Comparison of ENCODE assay signal across 9 cellular contexts in genomic region chr4:102623622-102624021, GRCh38.
A peak's percentile ranks its signal among the peaks of the same experiment; 100 is the strongest.
DNase-seq lines count a peak whose midpoint lies in the region; ATAC-seq and TF ChIP-seq lines count a peak whose summit lies in the region.
"Had no signal": no experiment of that assay in that cellular context is flagged by ENCODE, and none has a peak within 500 bp of the region (broad histone marks: within the 10 kb centered on the region; RNA-seq: fewer than 3 reads in every experiment).

No MANE protein-coding gene starts in this region.

- CTCF ChIA-PET in HEK293 (lab: Yijun Ruan, JAX), result interaction anchor here (1.5 kb wide), 1 partner anchor 387 kb away, joined by 5 read pairs; no protein-coding TSS in a partner anchor
- CTCF ChIA-PET in activated naive CD4-positive, alpha-beta T cell treated with anti-CD3 and anti-CD28 coated beads for 36 hours (lab: Charles Lee), result interaction anchor here (1.2 to 2.6 kb wide), 5 partner anchors 10 to 193 kb away, joined by 3 to 9 read pairs (median 4); no protein-coding TSS in a partner anchor

- no peaks in the 10 kb centered on the region for H3K27me3 Mint-ChIP-seq in activated naive CD4-positive, alpha-beta T cell treated with anti-CD3 and anti-CD28 coated beads for 36 hours (ENCODE audit: low read depth)

- no peak overlapping the region for H3K27ac ChIP-seq in HEK293 (ENCODE audit: extremely low read depth, low read depth, low read length)

- H3K4me3 Mint-ChIP-seq in activated naive CD4-positive, alpha-beta T cell treated with anti-CD3 and anti-CD28 coated beads for 36 hours, result no peak overlapping the region

- intact Hi-C loops in activated naive CD4-positive, alpha-beta T cell treated with anti-CD3 and anti-CD28 coated beads for 36 hours (cut with micrococcal nuclease), result loop anchor here (2.0 to 10.0 kb wide), 2 partner anchors 361 to 1311 kb away; no protein-coding TSS in a partner anchor

- DNase-seq in COR-L47 (lab: John Stamatoyannopoulos, UW) (peak; percentile 79), iPS-NIHi11 (ENCODE audit: low spot score) (peak; percentile 37), COLO829 (ENCODE audit: low spot score) (no peak)
- no peak for DNase-seq in stimulated activated CD4-positive, alpha-beta T cell treated with anti-CD3 and anti-CD28 coated beads, Interleukin-4, amount 100 ng/mL, for 24 hours
- DNase-seq in activated naive CD4-positive, alpha-beta T cell treated with anti-CD3 and anti-CD28 coated beads for 36 hours, result no peak
- DNase-seq: cortex of kidney had no signal

- peaks cover under 1% of the 10 kb centered on the region for H3K36me3 Mint-ChIP-seq in activated naive CD4-positive, alpha-beta T cell treated with anti-CD3 and anti-CD28 coated beads for 36 hours (ENCODE audit: low read depth)

- H3K9me3 Mint-ChIP-seq in activated naive CD4-positive, alpha-beta T cell treated with anti-CD3 and anti-CD28 coated beads for 36 hours, result peaks cover under 1% of the 10 kb centered on the region

- no peak overlapping the region for H3K27ac Mint-ChIP-seq in activated naive CD4-positive, alpha-beta T cell treated with anti-CD3 and anti-CD28 coated beads for 36 hours

- H3K4me3 ChIP-seq in HEK293 (ENCODE audit: low read depth, low read length), result no peak overlapping the region

- no peaks in the 10 kb centered on the region for H3K36me3 ChIP-seq in HEK293 (ENCODE audit: control insufficient read depth in 2 of 2, insufficient read depth in 1 of 2, low read length in 2 of 2)

- peak; percentile 57 for TF ChIP-seq CTCF in HEK293 (tag by site-specific recombination; IDR thresholded peaks at IDR 0.05)

- H3K4me1 Mint-ChIP-seq in activated naive CD4-positive, alpha-beta T cell treated with anti-CD3 and anti-CD28 coated beads for 36 hours (ENCODE audit: low read depth), result peaks cover 60% of the 10 kb centered on the region

- POLR2A ChIA-PET in HEK293 (lab: Yijun Ruan, JAX), result interaction anchor here (0.5 to 1.7 kb wide), 2 partner anchors 204 to 245 kb away, joined by 3 to 6 read pairs; partner anchors contain the start of genes CISD2 and UBE2D3

- ATAC-seq in SK-N-SH treated with all-trans-retinoic acid at 6 μM for 48 hours (peak; percentile 20), GM21529 (IDR thresholded peaks at IDR 0.05; ENCODE audit: unreplicated experiment) (no peak)

- H3K4me1 ChIP-seq in HEK293 (ENCODE audit: control insufficient read depth, insufficient read depth, low read length), result peaks cover 4% of the 10 kb centered on the region

- no peaks in the 10 kb centered on the region for H3K9me3 ChIP-seq in HEK293 (ENCODE audit: control insufficient read depth, insufficient read depth, low read depth, low read length)

TF ChIP-seq in HEK293, 187 proteins besides CTCF, POLR2A, EP300 and RAD21 (continues in another document):
- TF ChIP-seq ZNF24 (tag by site-specific recombination; IDR thresholded peaks at IDR 0.05), result no peak
- TF ChIP-seq ZBTB20 (tag by site-specific recombination; IDR thresholded peaks at IDR 0.05), result peak; percentile 61
- TF ChIP-seq ELK4 (IDR thresholded peaks at IDR 0.05; ENCODE audit: borderline replicate concordance, low read depth, low read length), result no peak
- no peak for TF ChIP-seq ZNF660 (tag by site-specific recombination; IDR thresholded peaks at IDR 0.05)
- TF ChIP-seq ZBTB6 (tag by site-specific recombination; IDR thresholded peaks at IDR 0.05), result no peak
- peak; percentile 57 for TF ChIP-seq ZIC2 (tag by site-specific recombination; IDR thresholded peaks at IDR 0.05)
- TF ChIP-seq ZNF341 (tag by site-specific recombination; IDR thresholded peaks at IDR 0.05; ENCODE audit: low read depth), result no peak
- no peak for TF ChIP-seq ZNF792 (tag by site-specific recombination; IDR thresholded peaks at IDR 0.05)
- no peak for TF ChIP-seq ZNF433 (tag by site-specific recombination; IDR thresholded peaks at IDR 0.05; ENCODE audit: low read depth)
- no peak for TF ChIP-seq ZFP37 (tag by site-specific recombination; IDR thresholded peaks at IDR 0.05)
- no peak for TF ChIP-seq ZNF133 (tag by site-specific recombination; IDR thresholded peaks at IDR 0.05)
- no peak for TF ChIP-seq ZNF555 (tag by site-specific recombination; conservative IDR thresholded peaks at IDR 0.05)
- peak; percentile 47 for TF ChIP-seq ZNF654 (tag by site-specific recombination; IDR thresholded peaks at IDR 0.05; ENCODE audit: low read depth)
- no peak for TF ChIP-seq KLF17 (tag by site-specific recombination; IDR thresholded peaks at IDR 0.05)
- no peak for TF ChIP-seq ZNF394 (tag by site-specific recombination; IDR thresholded peaks at IDR 0.05; ENCODE audit: borderline replicate concordance)

TF ChIP-seq in SK-N-SH treated with all-trans-retinoic acid at 6 μM for 48 hours, 23 proteins besides CTCF, POLR2A, EP300 and RAD21:
- TF ChIP-seq TCF4 (CRISPR knock-in tag; IDR thresholded peaks at IDR 0.05; ENCODE audit: borderline replicate concordance), result no peak

Comparison
In these comparisons a context has a peak if more than half of its experiments do, and no peak if none do; other contexts are left out.
1. DNase-seq: peak in COR-L47 (single experiment) and iPS-NIHi11 (single experiment); none in stimulated activated CD4-positive, alpha-beta T cell treated with anti-CD3 and anti-CD28 coated beads, Interleukin-4, amount 100 ng/mL, for 24 hours (single experiment), activated naive CD4-positive, alpha-beta T cell treated with anti-CD3 and anti-CD28 coated beads for 36 hours (single experiment) and COLO829 (single experiment).